3 cellular contexts compared by ENCODE assay signal in the genomic region with DNA sequence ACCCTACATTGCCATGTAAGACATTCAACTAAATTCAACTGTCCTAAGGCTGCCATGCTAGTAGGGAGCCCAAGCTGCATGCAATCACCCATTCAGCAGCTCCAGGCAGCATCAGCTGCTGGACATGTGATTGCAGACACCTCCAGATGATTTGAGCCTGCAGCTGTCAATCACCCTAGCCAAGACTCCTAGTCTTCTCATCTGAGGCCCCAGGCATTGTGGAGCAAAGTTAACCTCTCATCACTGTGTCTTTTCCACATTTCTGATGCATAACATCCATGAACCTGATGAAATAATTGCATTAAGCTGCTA.
TF ChIP-seq lines count a peak whose summit lies in the region.

No MANE protein-coding gene starts in this region.

TF ChIP-seq in HepG2, 621 proteins besides CTCF, POLR2A, EP300 and RAD21:
- no peak for TF ChIP-seq ZNF30 (CRISPR knock-in tag; IDR thresholded peaks at IDR 0.05)
- no peak for TF ChIP-seq ZNF557 (CRISPR knock-in tag; IDR thresholded peaks at IDR 0.05)
- TF ChIP-seq MLLT10 (CRISPR knock-in tag; IDR thresholded peaks at IDR 0.05), result no peak
- no peak for TF ChIP-seq DMAP1 (CRISPR knock-in tag; IDR thresholded peaks at IDR 0.05)
- TF ChIP-seq NFYC (CRISPR knock-in tag; IDR thresholded peaks at IDR 0.05), result no peak
- TF ChIP-seq NFYB (CRISPR knock-in tag; IDR thresholded peaks at IDR 0.05), result 0 out of 2 replicates have a peak, but pooled peaks have one; percentile 23
- TF ChIP-seq, protein P1, sequence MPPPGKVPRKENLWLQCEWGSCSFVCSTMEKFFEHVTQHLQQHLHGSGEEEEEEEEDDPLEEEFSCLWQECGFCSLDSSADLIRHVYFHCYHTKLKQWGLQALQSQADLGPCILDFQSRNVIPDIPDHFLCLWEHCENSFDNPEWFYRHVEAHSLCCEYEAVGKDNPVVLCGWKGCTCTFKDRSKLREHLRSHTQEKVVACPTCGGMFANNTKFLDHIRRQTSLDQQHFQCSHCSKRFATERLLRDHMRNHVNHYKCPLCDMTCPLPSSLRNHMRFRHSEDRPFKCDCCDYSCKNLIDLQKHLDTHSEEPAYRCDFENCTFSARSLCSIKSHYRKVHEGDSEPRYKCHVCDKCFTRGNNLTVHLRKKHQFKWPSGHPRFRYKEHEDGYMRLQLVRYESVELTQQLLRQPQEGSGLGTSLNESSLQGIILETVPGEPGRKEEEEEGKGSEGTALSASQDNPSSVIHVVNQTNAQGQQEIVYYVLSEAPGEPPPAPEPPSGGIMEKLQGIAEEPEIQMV (CRISPR knock-in tag; IDR thresholded peaks at IDR 0.05; ENCODE audit: low read depth), result no peak
- TF ChIP-seq TGIF2 (CRISPR knock-in tag; IDR thresholded peaks at IDR 0.05), result no peak
- TF ChIP-seq, protein P2, sequence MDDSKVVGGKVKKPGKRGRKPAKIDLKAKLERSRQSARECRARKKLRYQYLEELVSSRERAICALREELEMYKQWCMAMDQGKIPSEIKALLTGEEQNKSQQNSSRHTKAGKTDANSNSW (CRISPR knock-in tag; IDR thresholded peaks at IDR 0.05; ENCODE audit: borderline replicate concordance), result no peak

TF ChIP-seq in K562, 482 proteins besides CTCF, POLR2A, EP300 and RAD21 (continues in another document):
- TF ChIP-seq SNRNP70 (optimal IDR thresholded peaks at IDR 0.05; ENCODE audit: low read depth, low read length), result no peak
- 0 out of 2 replicates have a peak, but pooled peaks have one; percentile 39 for TF ChIP-seq PBX2 (CRISPR knock-in tag; IDR thresholded peaks at IDR 0.05; ENCODE audit: low read depth)
- peak; percentile 72 for TF ChIP-seq PBX2 (tag; conservative IDR thresholded peaks at IDR 0.05; ENCODE audit: low read depth)
- TF ChIP-seq CBX3 (IDR thresholded peaks at IDR 0.05; ENCODE audit: borderline replicate concordance in 1 of 2, low read length in 2 of 2), result peak in 1 of 2 experiments; percentile 54; a peak in 1 of 3 replicates
- TF ChIP-seq, protein P3, sequence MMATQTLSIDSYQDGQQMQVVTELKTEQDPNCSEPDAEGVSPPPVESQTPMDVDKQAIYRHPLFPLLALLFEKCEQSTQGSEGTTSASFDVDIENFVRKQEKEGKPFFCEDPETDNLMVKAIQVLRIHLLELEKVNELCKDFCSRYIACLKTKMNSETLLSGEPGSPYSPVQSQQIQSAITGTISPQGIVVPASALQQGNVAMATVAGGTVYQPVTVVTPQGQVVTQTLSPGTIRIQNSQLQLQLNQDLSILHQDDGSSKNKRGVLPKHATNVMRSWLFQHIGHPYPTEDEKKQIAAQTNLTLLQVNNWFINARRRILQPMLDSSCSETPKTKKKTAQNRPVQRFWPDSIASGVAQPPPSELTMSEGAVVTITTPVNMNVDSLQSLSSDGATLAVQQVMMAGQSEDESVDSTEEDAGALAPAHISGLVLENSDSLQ (IDR thresholded peaks at IDR 0.05), result peak; percentile 96
- TF ChIP-seq CBFA2T2 (conservative IDR thresholded peaks at IDR 0.05), result 0 out of 2 replicates have a peak, but pooled peaks have one; percentile 8
- TF ChIP-seq RAD51 (IDR thresholded peaks at IDR 0.05; ENCODE audit: borderline replicate concordance, low read depth), result peak; percentile 62; the same call in 1 of the 2 replicates
- no peak for TF ChIP-seq KDM2B (CRISPR knock-in tag; IDR thresholded peaks at IDR 0.05)
- TF ChIP-seq NFYB (IDR thresholded peaks at IDR 0.05; ENCODE audit: extremely low read depth, insufficient read length), result peak; percentile 64
- no peak for TF ChIP-seq ZBTB17 (CRISPR knock-in tag; IDR thresholded peaks at IDR 0.05)
- TF ChIP-seq, protein P4, sequence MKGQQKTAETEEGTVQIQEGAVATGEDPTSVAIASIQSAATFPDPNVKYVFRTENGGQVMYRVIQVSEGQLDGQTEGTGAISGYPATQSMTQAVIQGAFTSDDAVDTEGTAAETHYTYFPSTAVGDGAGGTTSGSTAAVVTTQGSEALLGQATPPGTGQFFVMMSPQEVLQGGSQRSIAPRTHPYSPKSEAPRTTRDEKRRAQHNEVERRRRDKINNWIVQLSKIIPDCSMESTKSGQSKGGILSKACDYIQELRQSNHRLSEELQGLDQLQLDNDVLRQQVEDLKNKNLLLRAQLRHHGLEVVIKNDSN (CRISPR knock-in tag; IDR thresholded peaks at IDR 0.05), result peak; percentile 75
- TF ChIP-seq, protein P5, sequence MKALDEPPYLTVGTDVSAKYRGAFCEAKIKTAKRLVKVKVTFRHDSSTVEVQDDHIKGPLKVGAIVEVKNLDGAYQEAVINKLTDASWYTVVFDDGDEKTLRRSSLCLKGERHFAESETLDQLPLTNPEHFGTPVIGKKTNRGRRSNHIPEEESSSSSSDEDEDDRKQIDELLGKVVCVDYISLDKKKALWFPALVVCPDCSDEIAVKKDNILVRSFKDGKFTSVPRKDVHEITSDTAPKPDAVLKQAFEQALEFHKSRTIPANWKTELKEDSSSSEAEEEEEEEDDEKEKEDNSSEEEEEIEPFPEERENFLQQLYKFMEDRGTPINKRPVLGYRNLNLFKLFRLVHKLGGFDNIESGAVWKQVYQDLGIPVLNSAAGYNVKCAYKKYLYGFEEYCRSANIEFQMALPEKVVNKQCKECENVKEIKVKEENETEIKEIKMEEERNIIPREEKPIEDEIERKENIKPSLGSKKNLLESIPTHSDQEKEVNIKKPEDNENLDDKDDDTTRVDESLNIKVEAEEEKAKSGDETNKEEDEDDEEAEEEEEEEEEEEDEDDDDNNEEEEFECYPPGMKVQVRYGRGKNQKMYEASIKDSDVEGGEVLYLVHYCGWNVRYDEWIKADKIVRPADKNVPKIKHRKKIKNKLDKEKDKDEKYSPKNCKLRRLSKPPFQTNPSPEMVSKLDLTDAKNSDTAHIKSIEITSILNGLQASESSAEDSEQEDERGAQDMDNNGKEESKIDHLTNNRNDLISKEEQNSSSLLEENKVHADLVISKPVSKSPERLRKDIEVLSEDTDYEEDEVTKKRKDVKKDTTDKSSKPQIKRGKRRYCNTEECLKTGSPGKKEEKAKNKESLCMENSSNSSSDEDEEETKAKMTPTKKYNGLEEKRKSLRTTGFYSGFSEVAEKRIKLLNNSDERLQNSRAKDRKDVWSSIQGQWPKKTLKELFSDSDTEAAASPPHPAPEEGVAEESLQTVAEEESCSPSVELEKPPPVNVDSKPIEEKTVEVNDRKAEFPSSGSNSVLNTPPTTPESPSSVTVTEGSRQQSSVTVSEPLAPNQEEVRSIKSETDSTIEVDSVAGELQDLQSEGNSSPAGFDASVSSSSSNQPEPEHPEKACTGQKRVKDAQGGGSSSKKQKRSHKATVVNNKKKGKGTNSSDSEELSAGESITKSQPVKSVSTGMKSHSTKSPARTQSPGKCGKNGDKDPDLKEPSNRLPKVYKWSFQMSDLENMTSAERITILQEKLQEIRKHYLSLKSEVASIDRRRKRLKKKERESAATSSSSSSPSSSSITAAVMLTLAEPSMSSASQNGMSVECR (CRISPR knock-in tag; IDR thresholded peaks at IDR 0.05), result 0 out of 2 replicates have a peak, but pooled peaks have one; percentile 14
- no peak for TF ChIP-seq MYC (IDR thresholded peaks at IDR 0.05; ENCODE audit: low read depth, low read length)
- TF ChIP-seq MYC (CRISPR knock-in tag; IDR thresholded peaks at IDR 0.05; ENCODE audit: borderline replicate concordance, low read depth), result no peak

TF ChIP-seq in GM23338, 12 proteins besides CTCF, POLR2A, EP300 and RAD21:
- no peak for TF ChIP-seq EZH2 (IDR thresholded peaks at IDR 0.05; ENCODE audit: low read depth, unreplicated experiment)
- TF ChIP-seq EZH2phosphoT487 (IDR thresholded peaks at IDR 0.05; ENCODE audit: unreplicated experiment), result no peak
- TF ChIP-seq CREB1 (CRISPR knock-in tag; IDR thresholded peaks at IDR 0.05; ENCODE audit: low read depth), result no peak
- TF ChIP-seq NANOG (IDR thresholded peaks at IDR 0.05; ENCODE audit: borderline replicate concordance), result no peak
- TF ChIP-seq, protein P6, sequence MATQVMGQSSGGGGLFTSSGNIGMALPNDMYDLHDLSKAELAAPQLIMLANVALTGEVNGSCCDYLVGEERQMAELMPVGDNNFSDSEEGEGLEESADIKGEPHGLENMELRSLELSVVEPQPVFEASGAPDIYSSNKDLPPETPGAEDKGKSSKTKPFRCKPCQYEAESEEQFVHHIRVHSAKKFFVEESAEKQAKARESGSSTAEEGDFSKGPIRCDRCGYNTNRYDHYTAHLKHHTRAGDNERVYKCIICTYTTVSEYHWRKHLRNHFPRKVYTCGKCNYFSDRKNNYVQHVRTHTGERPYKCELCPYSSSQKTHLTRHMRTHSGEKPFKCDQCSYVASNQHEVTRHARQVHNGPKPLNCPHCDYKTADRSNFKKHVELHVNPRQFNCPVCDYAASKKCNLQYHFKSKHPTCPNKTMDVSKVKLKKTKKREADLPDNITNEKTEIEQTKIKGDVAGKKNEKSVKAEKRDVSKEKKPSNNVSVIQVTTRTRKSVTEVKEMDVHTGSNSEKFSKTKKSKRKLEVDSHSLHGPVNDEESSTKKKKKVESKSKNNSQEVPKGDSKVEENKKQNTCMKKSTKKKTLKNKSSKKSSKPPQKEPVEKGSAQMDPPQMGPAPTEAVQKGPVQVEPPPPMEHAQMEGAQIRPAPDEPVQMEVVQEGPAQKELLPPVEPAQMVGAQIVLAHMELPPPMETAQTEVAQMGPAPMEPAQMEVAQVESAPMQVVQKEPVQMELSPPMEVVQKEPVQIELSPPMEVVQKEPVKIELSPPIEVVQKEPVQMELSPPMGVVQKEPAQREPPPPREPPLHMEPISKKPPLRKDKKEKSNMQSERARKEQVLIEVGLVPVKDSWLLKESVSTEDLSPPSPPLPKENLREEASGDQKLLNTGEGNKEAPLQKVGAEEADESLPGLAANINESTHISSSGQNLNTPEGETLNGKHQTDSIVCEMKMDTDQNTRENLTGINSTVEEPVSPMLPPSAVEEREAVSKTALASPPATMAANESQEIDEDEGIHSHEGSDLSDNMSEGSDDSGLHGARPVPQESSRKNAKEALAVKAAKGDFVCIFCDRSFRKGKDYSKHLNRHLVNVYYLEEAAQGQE (IDR thresholded peaks at IDR 0.05; ENCODE audit: unreplicated experiment), result no peak
- TF ChIP-seq, protein P7, sequence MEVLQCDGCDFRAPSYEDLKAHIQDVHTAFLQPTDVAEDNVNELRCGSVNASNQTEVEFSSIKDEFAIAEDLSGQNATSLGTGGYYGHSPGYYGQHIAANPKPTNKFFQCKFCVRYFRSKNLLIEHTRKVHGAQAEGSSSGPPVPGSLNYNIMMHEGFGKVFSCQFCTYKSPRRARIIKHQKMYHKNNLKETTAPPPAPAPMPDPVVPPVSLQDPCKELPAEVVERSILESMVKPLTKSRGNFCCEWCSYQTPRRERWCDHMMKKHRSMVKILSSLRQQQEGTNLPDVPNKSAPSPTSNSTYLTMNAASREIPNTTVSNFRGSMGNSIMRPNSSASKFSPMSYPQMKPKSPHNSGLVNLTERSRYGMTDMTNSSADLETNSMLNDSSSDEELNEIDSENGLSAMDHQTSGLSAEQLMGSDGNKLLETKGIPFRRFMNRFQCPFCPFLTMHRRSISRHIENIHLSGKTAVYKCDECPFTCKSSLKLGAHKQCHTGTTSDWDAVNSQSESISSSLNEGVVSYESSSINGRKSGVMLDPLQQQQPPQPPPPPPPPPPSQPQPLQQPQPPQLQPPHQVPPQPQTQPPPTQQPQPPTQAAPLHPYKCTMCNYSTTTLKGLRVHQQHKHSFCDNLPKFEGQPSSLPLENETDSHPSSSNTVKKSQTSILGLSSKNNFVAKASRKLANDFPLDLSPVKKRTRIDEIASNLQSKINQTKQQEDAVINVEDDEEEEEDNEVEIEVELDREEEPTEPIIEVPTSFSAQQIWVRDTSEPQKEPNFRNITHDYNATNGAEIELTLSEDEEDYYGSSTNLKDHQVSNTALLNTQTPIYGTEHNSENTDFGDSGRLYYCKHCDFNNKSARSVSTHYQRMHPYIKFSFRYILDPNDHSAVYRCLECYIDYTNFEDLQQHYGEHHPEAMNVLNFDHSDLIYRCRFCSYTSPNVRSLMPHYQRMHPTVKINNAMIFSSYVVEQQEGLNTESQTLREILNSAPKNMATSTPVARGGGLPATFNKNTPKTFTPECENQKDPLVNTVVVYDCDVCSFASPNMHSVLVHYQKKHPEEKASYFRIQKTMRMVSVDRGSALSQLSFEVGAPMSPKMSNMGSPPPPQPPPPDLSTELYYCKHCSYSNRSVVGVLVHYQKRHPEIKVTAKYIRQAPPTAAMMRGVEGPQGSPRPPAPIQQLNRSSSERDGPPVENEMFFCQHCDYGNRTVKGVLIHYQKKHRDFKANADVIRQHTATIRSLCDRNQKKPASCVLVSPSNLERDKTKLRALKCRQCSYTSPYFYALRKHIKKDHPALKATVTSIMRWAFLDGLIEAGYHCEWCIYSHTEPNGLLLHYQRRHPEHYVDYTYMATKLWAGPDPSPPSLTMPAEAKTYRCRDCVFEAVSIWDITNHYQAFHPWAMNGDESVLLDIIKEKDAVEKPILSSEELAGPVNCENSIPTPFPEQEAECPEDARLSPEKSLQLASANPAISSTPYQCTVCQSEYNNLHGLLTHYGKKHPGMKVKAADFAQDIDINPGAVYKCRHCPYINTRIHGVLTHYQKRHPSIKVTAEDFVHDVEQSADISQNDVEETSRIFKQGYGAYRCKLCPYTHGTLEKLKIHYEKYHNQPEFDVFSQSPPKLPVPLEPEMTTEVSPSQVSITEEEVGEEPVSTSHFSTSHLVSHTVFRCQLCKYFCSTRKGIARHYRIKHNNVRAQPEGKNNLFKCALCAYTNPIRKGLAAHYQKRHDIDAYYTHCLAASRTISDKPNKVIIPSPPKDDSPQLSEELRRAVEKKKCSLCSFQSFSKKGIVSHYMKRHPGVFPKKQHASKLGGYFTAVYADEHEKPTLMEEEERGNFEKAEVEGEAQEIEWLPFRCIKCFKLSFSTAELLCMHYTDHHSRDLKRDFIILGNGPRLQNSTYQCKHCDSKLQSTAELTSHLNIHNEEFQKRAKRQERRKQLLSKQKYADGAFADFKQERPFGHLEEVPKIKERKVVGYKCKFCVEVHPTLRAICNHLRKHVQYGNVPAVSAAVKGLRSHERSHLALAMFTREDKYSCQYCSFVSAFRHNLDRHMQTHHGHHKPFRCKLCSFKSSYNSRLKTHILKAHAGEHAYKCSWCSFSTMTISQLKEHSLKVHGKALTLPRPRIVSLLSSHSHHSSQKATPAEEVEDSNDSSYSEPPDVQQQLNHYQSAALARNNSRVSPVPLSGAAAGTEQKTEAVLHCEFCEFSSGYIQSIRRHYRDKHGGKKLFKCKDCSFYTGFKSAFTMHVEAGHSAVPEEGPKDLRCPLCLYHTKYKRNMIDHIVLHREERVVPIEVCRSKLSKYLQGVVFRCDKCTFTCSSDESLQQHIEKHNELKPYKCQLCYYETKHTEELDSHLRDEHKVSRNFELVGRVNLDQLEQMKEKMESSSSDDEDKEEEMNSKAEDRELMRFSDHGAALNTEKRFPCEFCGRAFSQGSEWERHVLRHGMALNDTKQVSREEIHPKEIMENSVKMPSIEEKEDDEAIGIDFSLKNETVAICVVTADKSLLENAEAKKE (CRISPR knock-in tag; IDR thresholded peaks at IDR 0.05), result no peak
- TF ChIP-seq STAT1 (IDR thresholded peaks at IDR 0.05; ENCODE audit: unreplicated experiment), result no peak
- TF ChIP-seq JUNB (IDR thresholded peaks at IDR 0.05; ENCODE audit: unreplicated experiment), result no peak
- TF ChIP-seq ZNF331 (CRISPR knock-in tag; IDR thresholded peaks at IDR 0.05; ENCODE audit: low read depth), result no peak
